Comparison of ENCODE assay signal across 18 cellular contexts in the genomic region with DNA sequence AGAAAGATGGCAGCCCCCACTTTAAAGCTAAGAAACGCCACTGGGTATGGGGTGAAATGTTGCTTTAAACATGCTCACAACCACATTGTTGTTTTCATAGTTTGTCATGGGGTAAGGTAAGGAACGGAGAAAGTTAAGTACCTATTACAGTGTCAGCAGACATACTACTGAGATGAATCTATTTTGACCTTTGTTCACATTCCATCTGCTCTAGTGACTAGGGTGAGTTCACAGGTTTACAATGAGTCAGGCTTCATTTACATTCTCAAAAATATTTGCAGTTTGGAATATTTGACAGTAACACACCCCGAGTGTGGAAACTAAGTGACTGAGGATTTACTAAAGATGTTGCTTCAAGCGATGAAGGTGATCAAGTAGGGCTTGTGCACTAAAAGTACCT.
A peak's percentile ranks its signal among the peaks of the same experiment; 100 is the strongest.
DNase-seq lines count a peak whose midpoint lies in the region; ATAC-seq and TF ChIP-seq lines count a peak whose summit lies in the region.
"Had no signal": no experiment of that assay in that cellular context is flagged by ENCODE, and none has a peak within 500 bp of the region (broad histone marks: within the 10 kb centered on the region; RNA-seq: fewer than 3 reads in every experiment).

No MANE protein-coding gene starts in this region.

- no peak overlapping the region for H3K27ac ChIP-seq in HCT116 (ENCODE audit: low read depth, low read length)
- H3K27ac ChIP-seq in RWPE1 = no peak overlapping the region
- H3K27ac ChIP-seq: dorsolateral prefrontal cortex, suprapubic skin, VCaP had no signal

- H3K27me3 ChIP-seq in HCT116 (ENCODE audit: insufficient read depth, low read length) = no peaks in the 10 kb centered on the region
- no peaks in the 10 kb centered on the region for H3K27me3 ChIP-seq in kidney epithelial cell (ENCODE audit: control insufficient read depth, insufficient read depth, low read length)
- H3K27me3 ChIP-seq: suprapubic skin had no signal

- intact Hi-C loops in HCT116 (cut with micrococcal nuclease) = no loop called here

- RAD21 ChIA-PET in HCT116 (lab: Charles Lee; ENCODE audit: low non-redundant PET in 1 of 2, low total read pairs in 2 of 2, uncharacterized antibody in 2 of 2, unreplicated experiment in 2 of 2) = no interaction called here

- H3K36me3 ChIP-seq in HCT116 (ENCODE audit: control insufficient read depth in 1 of 2, insufficient read depth in 2 of 2, low read length in 2 of 2) (no peaks in the 10 kb centered on the region), kidney epithelial cell (ENCODE audit: control insufficient read depth, insufficient read depth, low read length) (no peaks in the 10 kb centered on the region)
- H3K36me3 ChIP-seq: suprapubic skin had no signal

- no peaks in the 10 kb centered on the region for H3K9me2 ChIP-seq in HCT116 (ENCODE audit: insufficient read depth)

- no peaks in the 10 kb centered on the region for H4K20me1 ChIP-seq in HCT116 (ENCODE audit: insufficient read depth)

- CTCF ChIA-PET in HCT116 (lab: Charles Lee) (no interaction called here), RWPE1 (lab: Yijun Ruan, JAX) (no interaction called here)

- H3K9me3 ChIP-seq in HCT116 (ENCODE audit: control insufficient read depth in 1 of 2, insufficient read depth in 1 of 2, low read depth in 1 of 2, low read length in 2 of 2) = no peaks in the 10 kb centered on the region
- H3K9me3 ChIP-seq: suprapubic skin had no signal

- TF ChIP-seq CTCF in HCT116 (IDR thresholded peaks at IDR 0.05 in 2 of 3, conservative IDR thresholded peaks at IDR 0.05 in 1 of 3; ENCODE audit: borderline replicate concordance in 1 of 3, insufficient read depth in 1 of 3, low read depth in 2 of 3, low read length in 2 of 3) (no peak), RWPE1 (conservative IDR thresholded peaks at IDR 0.05; ENCODE audit: low read depth) (no peak), kidney epithelial cell (IDR thresholded peaks at IDR 0.05; ENCODE audit: insufficient read depth, low read length, poor library complexity, severe bottlenecking) (no peak)

- no peak overlapping the region for H2AFZ ChIP-seq in HCT116 (ENCODE audit: low read depth, low read length, poor library complexity, severe bottlenecking)

- POLR2A ChIA-PET in HCT116 (lab: Charles Lee) (no interaction called here), RWPE1 (lab: Yijun Ruan, JAX; ENCODE audit: low non-redundant PET) (no interaction called here)

- peaks cover 0 to 6% of the 10 kb centered on the region in 2 experiments; a peak in 2 of 4 replicates for H3K4me1 ChIP-seq in HCT116 (ENCODE audit: control insufficient read depth in 1 of 2, insufficient read depth in 2 of 2, low read length in 2 of 2)
- H3K4me1 ChIP-seq: suprapubic skin had no signal

- H3K4me2 ChIP-seq in HCT116 (ENCODE audit: low read length) = peak overlapping the region; percentile 16

- BruUV-seq in HCT116 (replicated peaks; lab: Mats Ljungman, UMichigan) = no TSS peak

- in situ Hi-C loops in Caki2 (cut with HindIII; ENCODE audit: low pct_unique_long_range_greater_than_20kb, low sequenced_read_pairs) = no loop called here

- no peak for ATAC-seq in HCT116

- no peak overlapping the region for H3K9ac ChIP-seq in HCT116 (ENCODE audit: low read length)

- no peak for TF ChIP-seq RAD21 in HCT116 (IDR thresholded peaks at IDR 0.05; ENCODE audit: low read depth)

- H3K4me3 ChIP-seq in HCT116 (replicated peaks in 1 of 2; ENCODE audit: low read depth in 1 of 2, low read length in 2 of 2) (no peak overlapping the region), kidney epithelial cell (ENCODE audit: low read depth, low read length) (no peak overlapping the region)
- H3K4me3 ChIP-seq: dorsolateral prefrontal cortex, suprapubic skin had no signal

- no peaks in the 10 kb centered on the region for H3K79me2 ChIP-seq in HCT116 (ENCODE audit: insufficient read depth, low read length)

- TF ChIP-seq POLR2A in HCT116 (IDR thresholded peaks at IDR 0.05; ENCODE audit: borderline replicate concordance, extremely low read depth, insufficient read depth, insufficient read length) = no peak

- DNase-seq in Caki2 (ENCODE audit: low read depth) = peak; percentile 54
- DNase-seq in HCT116 (ENCODE audit: low read depth, low spot score) = no peak
- DNase-seq in RWPE1 (ENCODE audit: low spot score) = peak; percentile 80
- peak; percentile 23 for DNase-seq in kidney epithelial cell (ENCODE audit: low read depth)
- DNase-seq in NCI-H2081 treated with DMSO at 0.1 percent for 48 hours (lab: John Stamatoyannopoulos, UW) = no peak
- no peak for DNase-seq in retina
- no peak for DNase-seq in NCI-H2227 (lab: John Stamatoyannopoulos, UW; ENCODE audit: unreplicated experiment)
- DNase-seq: activated CD8-positive, alpha-beta memory T cell treated with anti-CD3 and anti-CD28 coated beads for 24 hours; activated naive CD4-positive, alpha-beta T cell; dorsolateral prefrontal cortex; hippocampal formation; midbrain; MV-4-11; NCI-H2081; NCI-H748 treated with DMSO at 0.1 percent for 48 hours; T-helper 1 cell had no signal

TF ChIP-seq in HCT116, 20 proteins besides CTCF, POLR2A, EP300 and RAD21:
- TF ChIP-seq EZH2 (IDR thresholded peaks at IDR 0.05) (no peak), SIN3A (IDR thresholded peaks at IDR 0.05; ENCODE audit: low read depth) (no peak), ELF1 (IDR thresholded peaks at IDR 0.05; ENCODE audit: borderline replicate concordance, low read depth) (no peak), EGR1 (IDR thresholded peaks at IDR 0.05; ENCODE audit: low read depth) (no peak), TCF7L2 (IDR thresholded peaks at IDR 0.05; ENCODE audit: borderline replicate concordance, extremely low read depth, insufficient read depth, insufficient read length) (no peak), SP1 (IDR thresholded peaks at IDR 0.05; ENCODE audit: low read depth) (no peak), ZFX (IDR thresholded peaks at IDR 0.05) (no peak), YY1 (IDR thresholded peaks at IDR 0.05; ENCODE audit: extremely low read depth, insufficient replicate concordance, low read depth, low read length) (no peak), JUND (IDR thresholded peaks at IDR 0.05) (no peak), CEBPB (IDR thresholded peaks at IDR 0.05; ENCODE audit: low read depth) (no peak), CBX3 (IDR thresholded peaks at IDR 0.05; ENCODE audit: low read depth) (no peak), FOSL1 (IDR thresholded peaks at IDR 0.05; ENCODE audit: low read depth) (no peak), SRF (IDR thresholded peaks at IDR 0.05; ENCODE audit: low read depth) (no peak), ZNF274 (IDR thresholded peaks at IDR 0.05; ENCODE audit: low read depth, low read length) (no peak), POLR2AphosphoS5 (IDR thresholded peaks at IDR 0.05; ENCODE audit: low read depth, low read length) (no peak), EZH2phosphoT487 (IDR thresholded peaks at IDR 0.05; ENCODE audit: borderline replicate concordance) (no peak)
- TF ChIP-seq, protein P1, sequence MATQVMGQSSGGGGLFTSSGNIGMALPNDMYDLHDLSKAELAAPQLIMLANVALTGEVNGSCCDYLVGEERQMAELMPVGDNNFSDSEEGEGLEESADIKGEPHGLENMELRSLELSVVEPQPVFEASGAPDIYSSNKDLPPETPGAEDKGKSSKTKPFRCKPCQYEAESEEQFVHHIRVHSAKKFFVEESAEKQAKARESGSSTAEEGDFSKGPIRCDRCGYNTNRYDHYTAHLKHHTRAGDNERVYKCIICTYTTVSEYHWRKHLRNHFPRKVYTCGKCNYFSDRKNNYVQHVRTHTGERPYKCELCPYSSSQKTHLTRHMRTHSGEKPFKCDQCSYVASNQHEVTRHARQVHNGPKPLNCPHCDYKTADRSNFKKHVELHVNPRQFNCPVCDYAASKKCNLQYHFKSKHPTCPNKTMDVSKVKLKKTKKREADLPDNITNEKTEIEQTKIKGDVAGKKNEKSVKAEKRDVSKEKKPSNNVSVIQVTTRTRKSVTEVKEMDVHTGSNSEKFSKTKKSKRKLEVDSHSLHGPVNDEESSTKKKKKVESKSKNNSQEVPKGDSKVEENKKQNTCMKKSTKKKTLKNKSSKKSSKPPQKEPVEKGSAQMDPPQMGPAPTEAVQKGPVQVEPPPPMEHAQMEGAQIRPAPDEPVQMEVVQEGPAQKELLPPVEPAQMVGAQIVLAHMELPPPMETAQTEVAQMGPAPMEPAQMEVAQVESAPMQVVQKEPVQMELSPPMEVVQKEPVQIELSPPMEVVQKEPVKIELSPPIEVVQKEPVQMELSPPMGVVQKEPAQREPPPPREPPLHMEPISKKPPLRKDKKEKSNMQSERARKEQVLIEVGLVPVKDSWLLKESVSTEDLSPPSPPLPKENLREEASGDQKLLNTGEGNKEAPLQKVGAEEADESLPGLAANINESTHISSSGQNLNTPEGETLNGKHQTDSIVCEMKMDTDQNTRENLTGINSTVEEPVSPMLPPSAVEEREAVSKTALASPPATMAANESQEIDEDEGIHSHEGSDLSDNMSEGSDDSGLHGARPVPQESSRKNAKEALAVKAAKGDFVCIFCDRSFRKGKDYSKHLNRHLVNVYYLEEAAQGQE (IDR thresholded peaks at IDR 0.05; ENCODE audit: low read depth) = no peak
- TF ChIP-seq, protein P2, sequence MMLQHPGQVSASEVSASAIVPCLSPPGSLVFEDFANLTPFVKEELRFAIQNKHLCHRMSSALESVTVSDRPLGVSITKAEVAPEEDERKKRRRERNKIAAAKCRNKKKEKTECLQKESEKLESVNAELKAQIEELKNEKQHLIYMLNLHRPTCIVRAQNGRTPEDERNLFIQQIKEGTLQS (IDR thresholded peaks at IDR 0.05) = no peak
- TF ChIP-seq, protein P3, sequence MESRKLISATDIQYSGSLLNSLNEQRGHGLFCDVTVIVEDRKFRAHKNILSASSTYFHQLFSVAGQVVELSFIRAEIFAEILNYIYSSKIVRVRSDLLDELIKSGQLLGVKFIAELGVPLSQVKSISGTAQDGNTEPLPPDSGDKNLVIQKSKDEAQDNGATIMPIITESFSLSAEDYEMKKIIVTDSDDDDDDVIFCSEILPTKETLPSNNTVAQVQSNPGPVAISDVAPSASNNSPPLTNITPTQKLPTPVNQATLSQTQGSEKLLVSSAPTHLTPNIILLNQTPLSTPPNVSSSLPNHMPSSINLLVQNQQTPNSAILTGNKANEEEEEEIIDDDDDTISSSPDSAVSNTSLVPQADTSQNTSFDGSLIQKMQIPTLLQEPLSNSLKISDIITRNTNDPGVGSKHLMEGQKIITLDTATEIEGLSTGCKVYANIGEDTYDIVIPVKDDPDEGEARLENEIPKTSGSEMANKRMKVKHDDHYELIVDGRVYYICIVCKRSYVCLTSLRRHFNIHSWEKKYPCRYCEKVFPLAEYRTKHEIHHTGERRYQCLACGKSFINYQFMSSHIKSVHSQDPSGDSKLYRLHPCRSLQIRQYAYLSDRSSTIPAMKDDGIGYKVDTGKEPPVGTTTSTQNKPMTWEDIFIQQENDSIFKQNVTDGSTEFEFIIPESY (IDR thresholded peaks at IDR 0.05; ENCODE audit: extremely low read depth, insufficient replicate concordance, low read length) = no peak
- TF ChIP-seq, protein P4, sequence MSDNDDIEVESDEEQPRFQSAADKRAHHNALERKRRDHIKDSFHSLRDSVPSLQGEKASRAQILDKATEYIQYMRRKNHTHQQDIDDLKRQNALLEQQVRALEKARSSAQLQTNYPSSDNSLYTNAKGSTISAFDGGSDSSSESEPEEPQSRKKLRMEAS (IDR thresholded peaks at IDR 0.05) = no peak

Comparison
In these comparisons a context has a peak if more than half of its experiments do, and no peak if none do; other contexts are left out.
1. DNase-seq: peak in Caki2 (single experiment), RWPE1 (single experiment) and kidney epithelial cell (single experiment); none in HCT116 (single experiment), NCI-H2081 treated with DMSO at 0.1 percent for 48 hours (single experiment), retina (single experiment) and NCI-H2227 (single experiment).